ENCODE assay signal across 8 cellular contexts in the genomic region with DNA sequence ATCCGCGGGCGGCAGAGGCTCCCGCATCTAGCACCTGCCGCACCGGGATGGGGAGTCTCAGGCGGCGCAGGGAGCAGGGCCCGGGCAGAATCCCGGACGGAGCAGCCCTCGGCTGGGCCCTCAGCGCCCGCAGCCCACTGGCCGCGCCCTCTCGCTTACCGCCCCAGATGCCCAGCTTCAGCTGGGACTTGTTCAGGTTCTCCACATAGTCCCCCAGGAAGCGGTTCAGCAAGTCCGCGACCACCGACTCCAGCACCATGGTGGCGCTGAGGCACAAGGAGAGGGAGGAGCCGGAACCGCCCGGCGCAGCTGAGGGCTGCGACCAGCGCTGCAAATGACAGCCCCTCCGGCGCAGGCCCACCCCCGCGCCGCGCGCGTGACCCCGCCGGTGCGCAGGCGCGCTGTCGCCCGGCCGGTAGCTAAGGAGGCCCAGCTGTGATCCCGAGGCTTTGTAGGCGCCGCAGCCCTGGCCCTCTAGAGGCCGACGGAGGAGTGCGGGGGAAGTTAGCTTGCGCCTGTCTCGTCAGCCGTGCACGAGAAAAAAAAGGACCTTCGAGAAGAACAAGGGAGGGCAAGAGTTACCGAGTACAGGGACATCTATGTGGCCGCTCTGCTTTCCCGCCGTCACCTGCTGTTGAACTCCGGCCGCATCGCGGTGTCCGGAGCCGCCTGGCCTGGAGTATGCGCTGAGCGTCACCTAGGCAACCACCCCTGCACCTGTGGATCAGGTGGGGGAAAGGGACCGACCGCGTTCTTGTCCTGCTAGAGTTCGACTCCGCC. TPM values are rescaled to one million over a fixed set of nuclear protein-coding genes. Genes with fewer than 3 reads are reported as not detected.
DNase-seq lines count a peak whose midpoint lies in the region; ATAC-seq and TF ChIP-seq lines count a peak whose summit lies in the region.

A gene with protein sequence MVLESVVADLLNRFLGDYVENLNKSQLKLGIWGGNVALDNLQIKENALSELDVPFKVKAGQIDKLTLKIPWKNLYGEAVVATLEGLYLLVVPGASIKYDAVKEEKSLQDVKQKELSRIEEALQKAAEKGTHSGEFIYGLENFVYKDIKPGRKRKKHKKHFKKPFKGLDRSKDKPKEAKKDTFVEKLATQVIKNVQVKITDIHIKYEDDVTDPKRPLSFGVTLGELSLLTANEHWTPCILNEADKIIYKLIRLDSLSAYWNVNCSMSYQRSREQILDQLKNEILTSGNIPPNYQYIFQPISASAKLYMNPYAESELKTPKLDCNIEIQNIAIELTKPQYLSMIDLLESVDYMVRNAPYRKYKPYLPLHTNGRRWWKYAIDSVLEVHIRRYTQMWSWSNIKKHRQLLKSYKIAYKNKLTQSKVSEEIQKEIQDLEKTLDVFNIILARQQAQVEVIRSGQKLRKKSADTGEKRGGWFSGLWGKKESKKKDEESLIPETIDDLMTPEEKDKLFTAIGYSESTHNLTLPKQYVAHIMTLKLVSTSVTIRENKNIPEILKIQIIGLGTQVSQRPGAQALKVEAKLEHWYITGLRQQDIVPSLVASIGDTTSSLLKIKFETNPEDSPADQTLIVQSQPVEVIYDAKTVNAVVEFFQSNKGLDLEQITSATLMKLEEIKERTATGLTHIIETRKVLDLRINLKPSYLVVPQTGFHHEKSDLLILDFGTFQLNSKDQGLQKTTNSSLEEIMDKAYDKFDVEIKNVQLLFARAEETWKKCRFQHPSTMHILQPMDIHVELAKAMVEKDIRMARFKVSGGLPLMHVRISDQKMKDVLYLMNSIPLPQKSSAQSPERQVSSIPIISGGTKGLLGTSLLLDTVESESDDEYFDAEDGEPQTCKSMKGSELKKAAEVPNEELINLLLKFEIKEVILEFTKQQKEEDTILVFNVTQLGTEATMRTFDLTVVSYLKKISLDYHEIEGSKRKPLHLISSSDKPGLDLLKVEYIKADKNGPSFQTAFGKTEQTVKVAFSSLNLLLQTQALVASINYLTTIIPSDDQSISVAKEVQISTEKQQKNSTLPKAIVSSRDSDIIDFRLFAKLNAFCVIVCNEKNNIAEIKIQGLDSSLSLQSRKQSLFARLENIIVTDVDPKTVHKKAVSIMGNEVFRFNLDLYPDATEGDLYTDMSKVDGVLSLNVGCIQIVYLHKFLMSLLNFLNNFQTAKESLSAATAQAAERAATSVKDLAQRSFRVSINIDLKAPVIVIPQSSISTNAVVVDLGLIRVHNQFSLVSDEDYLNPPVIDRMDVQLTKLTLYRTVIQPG (N-terminal part only) (minus strand): TSS at position 332 of the 780 bp plus-strand sequence. CDS start 73 bp downstream, at position 259.

- no peaks in the 10 kb centered on the region for H3K9me3 Mint-ChIP-seq in activated B cell treated with CpG ODN at 0.5 μM for 24 hours

- DNase-seq in AG09309 (ENCODE audit: low read depth) (peak; percentile 47), NCI-H226 (peak; percentile 91), activated B cell treated with CpG ODN at 0.5 μM for 24 hours (peak; percentile 93), caudate nucleus (lab: John Stamatoyannopoulos, UW) (peak in 60 of 61 donors; percentile 29 to 95 (median 87)), iris pigment epithelial cell (ENCODE audit: low read depth) (peak; percentile 92)
- DNase-seq in stimulated activated CD4-positive, alpha-beta T cell treated with anti-CD3 and anti-CD28 coated beads, Interleukin-12 subunit alpha, Interleukin-12 subunit beta, amount 100 ng/mL, for 4 hours: peak; percentile 81

- H3K27ac Mint-ChIP-seq in activated B cell treated with CpG ODN at 0.5 μM for 24 hours: peak within 1 kb of the TSS; percentile 94

- H3K27ac ChIP-seq in caudate nucleus (ENCODE audit: low read depth, low read length): peak within 1 kb of the TSS; percentile 91

- POLR2A ChIA-PET in activated B cell treated with CpG ODN at 0.5 μM for 24 hours (lab: Charles Lee): interaction anchor here (0.8 to 2.0 kb wide), 7 partner anchors 11 to 78 kb away, joined by 3 to 36 read pairs (median 4); no protein-coding TSS in a partner anchor

- H3K4me1 Mint-ChIP-seq in activated B cell treated with CpG ODN at 0.5 μM for 24 hours: peaks cover 40% of the 10 kb centered on the region

- no peaks in the 10 kb centered on the region for H3K27me3 Mint-ChIP-seq in activated B cell treated with CpG ODN at 0.5 μM for 24 hours

- H3K4me3 ChIP-seq in AG09309 (ENCODE audit: control insufficient read depth, low read depth, low read length): peak within 1 kb of the TSS; percentile 57

- CTCF ChIA-PET in activated B cell treated with CpG ODN at 0.5 μM for 24 hours (lab: Charles Lee): interaction anchor here (1.0 to 1.9 kb wide), 11 partner anchors 12 to 82 kb away, joined by 3 to 10 read pairs (median 4); no protein-coding TSS in a partner anchor

- H3K4me3 Mint-ChIP-seq in activated B cell treated with CpG ODN at 0.5 μM for 24 hours: peak within 1 kb of the TSS; percentile 94

- TF ChIP-seq CTCF in AG09309 (IDR thresholded peaks at IDR 0.05; ENCODE audit: control insufficient read depth, insufficient read depth, low read depth, low read length, missing control alignments) (peak; percentile 80), activated B cell treated with CpG ODN at 0.5 μM for 24 hours (IDR thresholded peaks at IDR 0.05) (peak; percentile 42)

- intact Hi-C loops in activated B cell treated with CpG ODN at 0.5 μM for 24 hours (cut with micrococcal nuclease): loop anchor here (1.0 to 10.0 kb wide), 3 partner anchors 8 to 1666 kb away; a partner anchor contains a TSS

- ATAC-seq in GM18907 (IDR thresholded peaks at IDR 0.05; ENCODE audit: unreplicated experiment) (peak; percentile 88), HG03159 (IDR thresholded peaks at IDR 0.05; ENCODE audit: unreplicated experiment) (peak; percentile 77), activated B cell treated with CpG ODN at 0.5 μM for 24 hours (ENCODE audit: low read depth) (peak; percentile 84)

- H3K36me3 Mint-ChIP-seq in activated B cell treated with CpG ODN at 0.5 μM for 24 hours (ENCODE audit: low read depth): peaks cover 28% of the 10 kb centered on the region

RNA-seq across cellular contexts. Expression of the gene that starts here (rescaled TPM):
- 140 and 172 TPM in 2 replicates for total RNA-seq in activated B cell treated with CpG ODN at 0.5 μM for 24 hours

Comparison
In these comparisons a context has a peak if more than half of its experiments do, and no peak if none do; other contexts are left out.
1. Peak in every context shown above with its lines: DNase-seq, ATAC-seq, H3K4me3 ChIP-seq and H3K27ac ChIP-seq.